8 cellular contexts compared by ENCODE assay signal in the genomic region with DNA sequence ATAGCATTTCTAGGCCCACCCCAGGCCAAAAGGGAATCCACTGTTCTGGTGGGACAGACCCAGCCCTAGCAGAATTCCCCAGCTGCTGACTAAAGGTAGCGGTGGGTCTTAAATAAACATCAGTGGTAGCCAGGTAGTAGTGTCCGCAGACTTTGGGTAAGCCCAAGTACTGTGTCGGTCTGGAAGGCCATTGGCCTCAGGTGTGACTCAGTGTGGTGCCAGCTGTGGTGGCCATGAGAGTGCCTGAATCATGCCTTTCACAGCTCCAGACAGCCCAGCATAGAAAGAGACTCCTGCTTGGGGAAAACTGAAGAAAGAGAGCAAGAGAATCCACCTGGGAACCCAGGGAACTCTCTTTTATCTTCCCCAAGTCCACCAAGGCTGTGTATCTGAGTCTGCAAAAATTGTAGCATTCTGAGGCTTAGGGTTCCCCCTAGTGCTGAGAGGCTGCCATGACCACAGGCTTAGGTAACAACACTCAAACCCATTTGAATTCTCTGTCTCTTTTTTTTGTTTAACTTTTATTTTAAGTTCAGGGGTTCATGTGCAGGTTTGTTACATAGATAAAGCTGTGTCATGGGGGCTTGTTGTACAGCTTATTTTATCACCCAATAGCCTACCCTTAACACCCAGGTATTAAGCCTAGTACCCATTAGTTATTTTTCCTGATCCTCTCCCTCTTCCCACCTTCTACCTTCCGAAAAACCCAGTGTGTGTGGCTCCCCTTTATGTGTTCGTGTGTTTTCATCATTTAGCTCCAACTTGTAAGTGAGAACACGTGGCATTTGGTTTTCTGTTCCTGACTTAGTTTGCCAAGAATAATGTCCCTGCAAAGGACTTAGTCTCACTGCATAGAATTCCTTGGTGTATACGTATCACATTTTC. TPM values are rescaled to one million over a fixed set of nuclear protein-coding genes. Genes with fewer than 3 reads are reported as not detected.
DNase-seq lines count a peak whose midpoint lies in the region; ATAC-seq and TF ChIP-seq lines count a peak whose summit lies in the region.

No MANE protein-coding gene starts in this region.

- DNase-seq in HS-5 (ENCODE audit: low read depth) (peak; percentile 36), RKO (ENCODE audit: low spot score) (peak; percentile 66), cardiac muscle cell (ENCODE audit: low read depth in 1 of 2, low spot score in 1 of 2) (peak; percentile 47 to 69), pulmonary artery endothelial cell (ENCODE audit: low read depth, low spot score) (peak; percentile 13)
- DNase-seq in activated naive CD4-positive, alpha-beta T cell treated with anti-CD3 and anti-CD28 coated beads for 36 hours: peak; percentile 75

- intact Hi-C loops in activated naive CD4-positive, alpha-beta T cell treated with anti-CD3 and anti-CD28 coated beads for 36 hours (cut with micrococcal nuclease): loop anchor here (1.0 to 5.0 kb wide), 4 partner anchors 88 to 318 kb away; no protein-coding TSS in a partner anchor

- TF ChIP-seq CTCF in GM12874 (IDR thresholded peaks at IDR 0.05; ENCODE audit: insufficient read depth, low read depth, low read length) (peak; percentile 82), cardiac muscle cell (IDR thresholded peaks at IDR 0.05; ENCODE audit: low read depth, low read length) (peak; percentile 73)

- no peak for ATAC-seq in HG03025 (IDR thresholded peaks at IDR 0.05; ENCODE audit: low FRiP score, unreplicated experiment)
- no peak for ATAC-seq in GM18858 (IDR thresholded peaks at IDR 0.05; ENCODE audit: unreplicated experiment)

- H3K4me1 Mint-ChIP-seq in activated naive CD4-positive, alpha-beta T cell treated with anti-CD3 and anti-CD28 coated beads for 36 hours (ENCODE audit: low read depth): no peaks in the 10 kb centered on the region

- no peaks in the 10 kb centered on the region for H3K9me3 Mint-ChIP-seq in activated naive CD4-positive, alpha-beta T cell treated with anti-CD3 and anti-CD28 coated beads for 36 hours

- H3K4me3 ChIP-seq in cardiac muscle cell: no peak overlapping the region

- no peaks in the 10 kb centered on the region for H3K36me3 Mint-ChIP-seq in activated naive CD4-positive, alpha-beta T cell treated with anti-CD3 and anti-CD28 coated beads for 36 hours (ENCODE audit: low read depth)

- H3K36me3 ChIP-seq in cardiac muscle cell: no peaks in the 10 kb centered on the region

- H3K4me3 Mint-ChIP-seq in activated naive CD4-positive, alpha-beta T cell treated with anti-CD3 and anti-CD28 coated beads for 36 hours: no peak overlapping the region

- H3K9me3 ChIP-seq in cardiac muscle cell (ENCODE audit: low read depth): no peaks in the 10 kb centered on the region

- CTCF ChIA-PET in activated naive CD4-positive, alpha-beta T cell treated with anti-CD3 and anti-CD28 coated beads for 36 hours (lab: Charles Lee): interaction anchor here (0.6 to 3.7 kb wide), 16 partner anchors 12 to 659 kb away, joined by 3 to 22 read pairs (median 3); no protein-coding TSS in a partner anchor

- H3K27me3 Mint-ChIP-seq in activated naive CD4-positive, alpha-beta T cell treated with anti-CD3 and anti-CD28 coated beads for 36 hours (ENCODE audit: low read depth): peaks cover 5% of the 10 kb centered on the region

- H3K27me3 ChIP-seq in cardiac muscle cell: no peaks in the 10 kb centered on the region

- no peaks in the 10 kb centered on the region for H3K4me1 ChIP-seq in cardiac muscle cell (ENCODE audit: low read depth)

- H3K27ac ChIP-seq in cardiac muscle cell: no peak overlapping the region

- no peak overlapping the region for H3K27ac Mint-ChIP-seq in activated naive CD4-positive, alpha-beta T cell treated with anti-CD3 and anti-CD28 coated beads for 36 hours

RNA-seq across cellular contexts. Expression of gene CD163L1, which starts 16.7 kb away (rescaled TPM):
- not detected for total RNA-seq in activated naive CD4-positive, alpha-beta T cell treated with anti-CD3 and anti-CD28 coated beads for 36 hours
- 0.18 TPM in 1 of 2 replicates, not detected in the other for total RNA-seq in cardiac muscle cell
- polyA plus RNA-seq in cardiac muscle cell: 1.7 TPM in 1 of 2 replicates, not detected in the other
- 1.3 and 2.0 TPM in 2 replicates for total RNA-seq in pulmonary artery endothelial cell

RNA-seq across cellular contexts. Expression of gene CD163, which starts 43.0 kb away (rescaled TPM):
- not detected for total RNA-seq in activated naive CD4-positive, alpha-beta T cell treated with anti-CD3 and anti-CD28 coated beads for 36 hours
- total RNA-seq in cardiac muscle cell (0.06 TPM in 1 of 2 replicates, not detected in the other), pulmonary artery endothelial cell (not detected in 2 replicates)
- not detected in 2 replicates for polyA plus RNA-seq in cardiac muscle cell

Comparison
In these comparisons a context has a peak if more than half of its experiments do, and no peak if none do; other contexts are left out.
1. DNase-seq: peak in every context shown above with its lines; median percentile 75 in activated naive CD4-positive, alpha-beta T cell treated with anti-CD3 and anti-CD28 coated beads for 36 hours; 66 in RKO; 58 in cardiac muscle cell; 36 in HS-5; 13 in pulmonary artery endothelial cell.